1 cellular context compared by ENCODE assay signal in the genomic region with DNA sequence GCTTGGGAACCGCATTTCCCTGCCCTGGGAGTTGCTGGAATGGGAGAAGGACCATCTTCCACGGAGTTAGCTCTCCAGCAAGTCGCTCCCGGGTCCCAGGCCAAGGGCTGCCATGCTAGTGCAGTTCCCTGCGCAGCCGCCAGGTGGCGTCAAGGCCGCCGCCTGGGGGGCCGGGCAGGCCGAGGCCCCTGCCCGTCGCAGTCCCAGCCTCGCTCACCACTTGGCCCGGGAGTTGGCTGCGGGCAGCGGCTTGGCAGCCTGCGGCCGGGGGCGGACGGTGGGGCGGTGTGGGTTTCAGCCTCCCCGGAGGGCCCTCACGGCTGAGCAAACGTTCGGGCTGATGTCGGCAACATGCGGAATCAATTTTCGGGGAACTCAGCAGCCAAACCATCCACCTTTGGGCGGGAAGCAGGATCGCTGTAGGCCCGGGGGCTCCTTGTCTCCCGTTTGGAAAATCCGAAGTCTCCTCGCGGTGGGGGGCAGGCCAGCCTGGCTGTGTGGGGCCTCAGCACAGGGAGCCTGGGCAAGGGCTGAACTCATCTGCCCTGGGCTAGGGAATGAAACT.
TF ChIP-seq lines count a peak whose summit lies in the region.

No MANE protein-coding gene starts in this region.

TF ChIP-seq in GM23338, 12 proteins besides CTCF, POLR2A, EP300 and RAD21 (continued from another document):
- TF ChIP-seq, protein P1, sequence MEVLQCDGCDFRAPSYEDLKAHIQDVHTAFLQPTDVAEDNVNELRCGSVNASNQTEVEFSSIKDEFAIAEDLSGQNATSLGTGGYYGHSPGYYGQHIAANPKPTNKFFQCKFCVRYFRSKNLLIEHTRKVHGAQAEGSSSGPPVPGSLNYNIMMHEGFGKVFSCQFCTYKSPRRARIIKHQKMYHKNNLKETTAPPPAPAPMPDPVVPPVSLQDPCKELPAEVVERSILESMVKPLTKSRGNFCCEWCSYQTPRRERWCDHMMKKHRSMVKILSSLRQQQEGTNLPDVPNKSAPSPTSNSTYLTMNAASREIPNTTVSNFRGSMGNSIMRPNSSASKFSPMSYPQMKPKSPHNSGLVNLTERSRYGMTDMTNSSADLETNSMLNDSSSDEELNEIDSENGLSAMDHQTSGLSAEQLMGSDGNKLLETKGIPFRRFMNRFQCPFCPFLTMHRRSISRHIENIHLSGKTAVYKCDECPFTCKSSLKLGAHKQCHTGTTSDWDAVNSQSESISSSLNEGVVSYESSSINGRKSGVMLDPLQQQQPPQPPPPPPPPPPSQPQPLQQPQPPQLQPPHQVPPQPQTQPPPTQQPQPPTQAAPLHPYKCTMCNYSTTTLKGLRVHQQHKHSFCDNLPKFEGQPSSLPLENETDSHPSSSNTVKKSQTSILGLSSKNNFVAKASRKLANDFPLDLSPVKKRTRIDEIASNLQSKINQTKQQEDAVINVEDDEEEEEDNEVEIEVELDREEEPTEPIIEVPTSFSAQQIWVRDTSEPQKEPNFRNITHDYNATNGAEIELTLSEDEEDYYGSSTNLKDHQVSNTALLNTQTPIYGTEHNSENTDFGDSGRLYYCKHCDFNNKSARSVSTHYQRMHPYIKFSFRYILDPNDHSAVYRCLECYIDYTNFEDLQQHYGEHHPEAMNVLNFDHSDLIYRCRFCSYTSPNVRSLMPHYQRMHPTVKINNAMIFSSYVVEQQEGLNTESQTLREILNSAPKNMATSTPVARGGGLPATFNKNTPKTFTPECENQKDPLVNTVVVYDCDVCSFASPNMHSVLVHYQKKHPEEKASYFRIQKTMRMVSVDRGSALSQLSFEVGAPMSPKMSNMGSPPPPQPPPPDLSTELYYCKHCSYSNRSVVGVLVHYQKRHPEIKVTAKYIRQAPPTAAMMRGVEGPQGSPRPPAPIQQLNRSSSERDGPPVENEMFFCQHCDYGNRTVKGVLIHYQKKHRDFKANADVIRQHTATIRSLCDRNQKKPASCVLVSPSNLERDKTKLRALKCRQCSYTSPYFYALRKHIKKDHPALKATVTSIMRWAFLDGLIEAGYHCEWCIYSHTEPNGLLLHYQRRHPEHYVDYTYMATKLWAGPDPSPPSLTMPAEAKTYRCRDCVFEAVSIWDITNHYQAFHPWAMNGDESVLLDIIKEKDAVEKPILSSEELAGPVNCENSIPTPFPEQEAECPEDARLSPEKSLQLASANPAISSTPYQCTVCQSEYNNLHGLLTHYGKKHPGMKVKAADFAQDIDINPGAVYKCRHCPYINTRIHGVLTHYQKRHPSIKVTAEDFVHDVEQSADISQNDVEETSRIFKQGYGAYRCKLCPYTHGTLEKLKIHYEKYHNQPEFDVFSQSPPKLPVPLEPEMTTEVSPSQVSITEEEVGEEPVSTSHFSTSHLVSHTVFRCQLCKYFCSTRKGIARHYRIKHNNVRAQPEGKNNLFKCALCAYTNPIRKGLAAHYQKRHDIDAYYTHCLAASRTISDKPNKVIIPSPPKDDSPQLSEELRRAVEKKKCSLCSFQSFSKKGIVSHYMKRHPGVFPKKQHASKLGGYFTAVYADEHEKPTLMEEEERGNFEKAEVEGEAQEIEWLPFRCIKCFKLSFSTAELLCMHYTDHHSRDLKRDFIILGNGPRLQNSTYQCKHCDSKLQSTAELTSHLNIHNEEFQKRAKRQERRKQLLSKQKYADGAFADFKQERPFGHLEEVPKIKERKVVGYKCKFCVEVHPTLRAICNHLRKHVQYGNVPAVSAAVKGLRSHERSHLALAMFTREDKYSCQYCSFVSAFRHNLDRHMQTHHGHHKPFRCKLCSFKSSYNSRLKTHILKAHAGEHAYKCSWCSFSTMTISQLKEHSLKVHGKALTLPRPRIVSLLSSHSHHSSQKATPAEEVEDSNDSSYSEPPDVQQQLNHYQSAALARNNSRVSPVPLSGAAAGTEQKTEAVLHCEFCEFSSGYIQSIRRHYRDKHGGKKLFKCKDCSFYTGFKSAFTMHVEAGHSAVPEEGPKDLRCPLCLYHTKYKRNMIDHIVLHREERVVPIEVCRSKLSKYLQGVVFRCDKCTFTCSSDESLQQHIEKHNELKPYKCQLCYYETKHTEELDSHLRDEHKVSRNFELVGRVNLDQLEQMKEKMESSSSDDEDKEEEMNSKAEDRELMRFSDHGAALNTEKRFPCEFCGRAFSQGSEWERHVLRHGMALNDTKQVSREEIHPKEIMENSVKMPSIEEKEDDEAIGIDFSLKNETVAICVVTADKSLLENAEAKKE (CRISPR knock-in tag; IDR thresholded peaks at IDR 0.05): peak; percentile 48; the same call in 1 of the 2 replicates
